ENCODE assay signal across 12 cellular contexts in genomic region chr17:4607773-4608187, GRCh38. TPM values are rescaled to one million over a fixed set of nuclear protein-coding genes. Genes with fewer than 3 reads are reported as not detected.
DNase-seq lines count a peak whose midpoint lies in the region; ATAC-seq and TF ChIP-seq lines count a peak whose summit lies in the region.
"Had no signal": no experiment of that assay in that cellular context is flagged by ENCODE, and none has a peak within 500 bp of the region (broad histone marks: within the 10 kb centered on the region; RNA-seq: fewer than 3 reads in every experiment).

No MANE protein-coding gene starts in this region.

- peak overlapping the region; percentile 97 for H3K27ac ChIP-seq in SK-N-MC

- H3K36me3 Mint-ChIP-seq in CD14-positive monocyte (no peaks in the 10 kb centered on the region), osteocyte (ENCODE audit: unreplicated experiment) (no peaks in the 10 kb centered on the region)
- H3K36me3 Mint-ChIP-seq in activated naive CD8-positive, alpha-beta T cell treated with anti-CD3 and anti-CD28 coated beads for 36 hours = no peaks in the 10 kb centered on the region
- H3K36me3 Mint-ChIP-seq: CD8-positive, alpha-beta T cell had no signal

- TF ChIP-seq CTCF in CD14-positive monocyte (IDR thresholded peaks at IDR 0.05) (no peak), osteocyte (IDR thresholded peaks at IDR 0.05) (no peak)

- ATAC-seq in Right ventricle myocardium superior (ENCODE audit: poor library complexity) = peak; percentile 57
- no peak for ATAC-seq in HG03039 (IDR thresholded peaks at IDR 0.05; ENCODE audit: unreplicated experiment)
- ATAC-seq in GM21576 (IDR thresholded peaks at IDR 0.05; ENCODE audit: unreplicated experiment) = no peak
- ATAC-seq: CD8-positive, alpha-beta T cell had no signal

- intact Hi-C loops in CD14-positive monocyte (cut with micrococcal nuclease) = no loop called here
- intact Hi-C loops in Right ventricle myocardium superior (cut with DNase I) = no loop called here

- H3K4me3 Mint-ChIP-seq in CD14-positive monocyte = peak overlapping the region; percentile 56 to 64
- H3K4me3 Mint-ChIP-seq in osteocyte (ENCODE audit: unreplicated experiment) = peak overlapping the region; percentile 46
- no peak overlapping the region for H3K4me3 Mint-ChIP-seq in activated naive CD8-positive, alpha-beta T cell treated with anti-CD3 and anti-CD28 coated beads for 36 hours
- H3K4me3 Mint-ChIP-seq: CD8-positive, alpha-beta T cell had no signal

- no peaks in the 10 kb centered on the region for H3K36me3 ChIP-seq in SK-N-MC (ENCODE audit: insufficient read depth, low read length)

- H3K27me3 Mint-ChIP-seq in CD14-positive monocyte (ENCODE audit: low read depth in 3 of 3) (peaks cover 7 to 15% (median 13%) of the 10 kb centered on the region in 3 donors), osteocyte (ENCODE audit: unreplicated experiment) (peaks cover 16% of the 10 kb centered on the region)
- H3K27me3 Mint-ChIP-seq in activated naive CD8-positive, alpha-beta T cell treated with anti-CD3 and anti-CD28 coated beads for 36 hours = peaks cover 28% of the 10 kb centered on the region

- H3K27ac Mint-ChIP-seq in CD14-positive monocyte = peak overlapping the region; percentile 7 to 84 (median 60)
- H3K27ac Mint-ChIP-seq in osteocyte (ENCODE audit: unreplicated experiment) = peak overlapping the region; percentile 92
- no peak overlapping the region for H3K27ac Mint-ChIP-seq in activated naive CD8-positive, alpha-beta T cell treated with anti-CD3 and anti-CD28 coated beads for 36 hours
- H3K27ac Mint-ChIP-seq: CD8-positive, alpha-beta T cell had no signal

- peaks cover 19% of the 10 kb centered on the region for H3K4me1 Mint-ChIP-seq in CD14-positive monocyte
- H3K4me1 Mint-ChIP-seq in osteocyte (ENCODE audit: unreplicated experiment) = peaks cover 49% of the 10 kb centered on the region
- no peaks in the 10 kb centered on the region for H3K4me1 Mint-ChIP-seq in activated naive CD8-positive, alpha-beta T cell treated with anti-CD3 and anti-CD28 coated beads for 36 hours

- H3K4me3 ChIP-seq in SK-N-MC = peak overlapping the region; percentile 61

- H3K9ac ChIP-seq in SK-N-MC (ENCODE audit: insufficient read length) = peak overlapping the region; percentile 67

- H3K9me3 ChIP-seq in SK-N-MC (ENCODE audit: low read depth, low read length) = no peaks in the 10 kb centered on the region

- H3K9me3 Mint-ChIP-seq in CD14-positive monocyte (no peaks in the 10 kb centered on the region), osteocyte (ENCODE audit: unreplicated experiment) (no peaks in the 10 kb centered on the region)
- H3K9me3 Mint-ChIP-seq in activated naive CD8-positive, alpha-beta T cell treated with anti-CD3 and anti-CD28 coated beads for 36 hours = no peaks in the 10 kb centered on the region
- H3K9me3 Mint-ChIP-seq: CD8-positive, alpha-beta T cell had no signal

- DNase-seq in CD14-positive monocyte (ENCODE audit: low spot score) (peak; percentile 70), SK-N-MC (ENCODE audit: low read depth, low spot score) (peak; percentile 26), Right ventricle myocardium superior (peak; percentile 84), osteocyte (ENCODE audit: extremely low spot score, unreplicated experiment) (no peak), NCI-H2029 (lab: John Stamatoyannopoulos, UW) (no peak)
- no peak for DNase-seq in activated naive CD8-positive, alpha-beta T cell treated with anti-CD3 and anti-CD28 coated beads for 36 hours
- DNase-seq: CD8-positive, alpha-beta T cell; GOT3; NCI-H2029 treated with DMSO at 0.1 percent for 48 hours had no signal

RNA-seq across cellular contexts. Expression of gene SMTNL2, which starts 23.5 kb away (rescaled TPM):
- under 1 TPM in 1 of 2 donors, not detected in 1; 0.08 TPM for polyA plus RNA-seq in CD14-positive monocyte
- total RNA-seq in Right ventricle myocardium superior (40.4 TPM), osteocyte (1.7 and 2.8 TPM in 2 replicates)
- total RNA-seq in activated naive CD8-positive, alpha-beta T cell treated with anti-CD3 and anti-CD28 coated beads for 36 hours = not detected
- total RNA-seq: CD8-positive, alpha-beta T cell had no signal
- polyA plus RNA-seq: keratinocyte had no signal

RNA-seq across cellular contexts. Expression of gene ALOX15, which starts 33.7 kb away (rescaled TPM):
- under 1 TPM; 0.05 to 0.13 TPM for polyA plus RNA-seq in CD14-positive monocyte
- not detected for total RNA-seq in Right ventricle myocardium superior
- total RNA-seq in osteocyte = not detected in 2 replicates
- total RNA-seq in activated naive CD8-positive, alpha-beta T cell treated with anti-CD3 and anti-CD28 coated beads for 36 hours = under 1 TPM; 0.18 to 0.25 TPM
- total RNA-seq: CD8-positive, alpha-beta T cell had no signal

RNA-seq across cellular contexts. Expression of gene GGT6, which starts 47.4 kb away (rescaled TPM):
- not detected for polyA plus RNA-seq in CD14-positive monocyte
- total RNA-seq in Right ventricle myocardium superior (not detected), osteocyte (not detected in 2 replicates)
- total RNA-seq in activated naive CD8-positive, alpha-beta T cell treated with anti-CD3 and anti-CD28 coated beads for 36 hours = not detected
- total RNA-seq: CD8-positive, alpha-beta T cell had no signal

RNA-seq across cellular contexts. Expression of gene MYBBP1A, which starts 52.6 kb away (rescaled TPM):
- polyA plus RNA-seq in CD14-positive monocyte = 1 to 10 TPM; 4.2 to 5.3 TPM
- total RNA-seq in Right ventricle myocardium superior (18.8 TPM), osteocyte (47.9 and 48.5 TPM in 2 replicates)
- total RNA-seq in activated naive CD8-positive, alpha-beta T cell treated with anti-CD3 and anti-CD28 coated beads for 36 hours = 100 to 1,000 TPM; 174 to 176 TPM

Comparison
In these comparisons a context has a peak if more than half of its experiments do, and no peak if none do; other contexts are left out.
1. DNase-seq: peak in CD14-positive monocyte (single experiment), SK-N-MC (single experiment) and Right ventricle myocardium superior (single experiment); none in osteocyte (single experiment), NCI-H2029 (single experiment) and activated naive CD8-positive, alpha-beta T cell treated with anti-CD3 and anti-CD28 coated beads for 36 hours (single experiment).
2. RNA of gene SMTNL2, which starts 23.5 kb away (total RNA-seq): 40.4 TPM in Right ventricle myocardium superior (single experiment); 1.7 to 2.8 TPM in osteocyte and not detected in activated naive CD8-positive, alpha-beta T cell treated with anti-CD3 and anti-CD28 coated beads for 36 hours; every median in the first group is over 10 times any median in the second.